ENCODE assay signal across 1 cellular context in the genomic region with DNA sequence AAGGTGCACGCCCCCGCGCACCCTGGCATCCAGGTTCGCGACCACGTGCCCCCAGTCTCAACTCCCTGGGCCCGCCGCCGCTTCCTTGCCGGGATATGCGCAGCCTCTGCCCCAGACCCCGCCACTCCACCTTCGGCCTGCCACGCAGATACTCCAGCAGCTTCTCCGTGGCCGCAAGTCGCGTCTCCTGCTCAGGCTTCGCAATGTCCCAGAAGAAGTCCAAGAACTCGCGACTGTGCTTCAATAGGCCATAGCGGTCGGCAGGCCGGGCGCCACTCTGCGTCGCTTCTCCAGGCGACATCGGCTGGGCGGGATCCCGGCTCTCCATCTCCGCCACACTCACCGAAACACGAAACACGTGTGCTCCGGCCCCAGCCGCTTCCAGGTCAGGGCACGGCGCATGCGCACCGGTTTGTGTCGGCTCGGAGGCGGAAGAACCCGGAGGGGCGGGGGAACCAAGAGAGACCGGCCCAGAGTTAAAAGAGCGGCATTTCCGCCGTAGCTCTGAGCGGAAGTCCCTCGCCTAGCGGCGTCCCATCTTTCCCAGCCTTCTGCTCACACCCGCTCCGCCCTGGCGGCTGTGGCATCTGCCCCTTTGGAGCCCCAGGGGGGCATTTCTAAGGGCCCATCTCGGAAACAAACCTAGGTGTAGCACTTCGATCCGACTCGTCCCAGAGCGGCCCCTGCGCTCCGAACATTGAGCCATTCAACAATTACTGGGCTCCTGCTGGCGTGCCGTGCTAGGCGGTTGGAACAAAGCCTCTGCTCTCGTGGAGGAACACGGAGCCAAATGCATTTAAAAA.
TF ChIP-seq lines count a peak whose summit lies in the region.

A gene with protein sequence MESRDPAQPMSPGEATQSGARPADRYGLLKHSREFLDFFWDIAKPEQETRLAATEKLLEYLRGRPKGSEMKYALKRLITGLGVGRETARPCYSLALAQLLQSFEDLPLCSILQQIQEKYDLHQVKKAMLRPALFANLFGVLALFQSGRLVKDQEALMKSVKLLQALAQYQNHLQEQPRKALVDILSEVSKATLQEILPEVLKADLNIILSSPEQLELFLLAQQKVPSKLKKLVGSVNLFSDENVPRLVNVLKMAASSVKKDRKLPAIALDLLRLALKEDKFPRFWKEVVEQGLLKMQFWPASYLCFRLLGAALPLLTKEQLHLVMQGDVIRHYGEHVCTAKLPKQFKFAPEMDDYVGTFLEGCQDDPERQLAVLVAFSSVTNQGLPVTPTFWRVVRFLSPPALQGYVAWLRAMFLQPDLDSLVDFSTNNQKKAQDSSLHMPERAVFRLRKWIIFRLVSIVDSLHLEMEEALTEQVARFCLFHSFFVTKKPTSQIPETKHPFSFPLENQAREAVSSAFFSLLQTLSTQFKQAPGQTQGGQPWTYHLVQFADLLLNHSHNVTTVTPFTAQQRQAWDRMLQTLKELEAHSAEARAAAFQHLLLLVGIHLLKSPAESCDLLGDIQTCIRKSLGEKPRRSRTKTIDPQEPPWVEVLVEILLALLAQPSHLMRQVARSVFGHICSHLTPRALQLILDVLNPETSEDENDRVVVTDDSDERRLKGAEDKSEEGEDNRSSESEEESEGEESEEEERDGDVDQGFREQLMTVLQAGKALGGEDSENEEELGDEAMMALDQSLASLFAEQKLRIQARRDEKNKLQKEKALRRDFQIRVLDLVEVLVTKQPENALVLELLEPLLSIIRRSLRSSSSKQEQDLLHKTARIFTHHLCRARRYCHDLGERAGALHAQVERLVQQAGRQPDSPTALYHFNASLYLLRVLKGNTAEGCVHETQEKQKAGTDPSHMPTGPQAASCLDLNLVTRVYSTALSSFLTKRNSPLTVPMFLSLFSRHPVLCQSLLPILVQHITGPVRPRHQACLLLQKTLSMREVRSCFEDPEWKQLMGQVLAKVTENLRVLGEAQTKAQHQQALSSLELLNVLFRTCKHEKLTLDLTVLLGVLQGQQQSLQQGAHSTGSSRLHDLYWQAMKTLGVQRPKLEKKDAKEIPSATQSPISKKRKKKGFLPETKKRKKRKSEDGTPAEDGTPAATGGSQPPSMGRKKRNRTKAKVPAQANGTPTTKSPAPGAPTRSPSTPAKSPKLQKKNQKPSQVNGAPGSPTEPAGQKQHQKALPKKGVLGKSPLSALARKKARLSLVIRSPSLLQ (N-terminal part only) (minus strand): TSS at position 388 of the 803 bp plus-strand sequence. CDS start 60 bp downstream, at position 328.

TF ChIP-seq in HepG2, 621 proteins besides CTCF, POLR2A, EP300 and RAD21 (continued from another document and continues in another):
- TF ChIP-seq, protein P1, sequence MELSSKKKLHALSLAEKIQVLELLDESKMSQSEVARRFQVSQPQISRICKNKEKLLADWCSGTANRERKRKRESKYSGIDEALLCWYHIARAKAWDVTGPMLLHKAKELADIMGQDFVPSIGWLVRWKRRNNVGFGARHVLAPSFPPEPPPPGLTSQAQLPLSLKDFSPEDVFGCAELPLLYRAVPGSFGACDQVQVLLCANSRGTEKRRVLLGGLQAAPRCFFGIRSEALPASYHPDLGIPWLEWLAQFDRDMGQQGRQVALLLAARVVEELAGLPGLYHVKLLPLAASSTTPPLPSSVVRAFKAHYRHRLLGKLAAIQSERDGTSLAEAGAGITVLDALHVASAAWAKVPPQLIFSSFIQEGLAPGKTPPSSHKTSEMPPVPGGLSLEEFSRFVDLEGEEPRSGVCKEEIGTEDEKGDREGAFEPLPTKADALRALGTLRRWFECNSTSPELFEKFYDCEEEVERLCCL (CRISPR knock-in tag; IDR thresholded peaks at IDR 0.05; ENCODE audit: borderline replicate concordance), result peak; percentile 36; the same call in 1 of the 2 replicates
- TF ChIP-seq, protein P2, sequence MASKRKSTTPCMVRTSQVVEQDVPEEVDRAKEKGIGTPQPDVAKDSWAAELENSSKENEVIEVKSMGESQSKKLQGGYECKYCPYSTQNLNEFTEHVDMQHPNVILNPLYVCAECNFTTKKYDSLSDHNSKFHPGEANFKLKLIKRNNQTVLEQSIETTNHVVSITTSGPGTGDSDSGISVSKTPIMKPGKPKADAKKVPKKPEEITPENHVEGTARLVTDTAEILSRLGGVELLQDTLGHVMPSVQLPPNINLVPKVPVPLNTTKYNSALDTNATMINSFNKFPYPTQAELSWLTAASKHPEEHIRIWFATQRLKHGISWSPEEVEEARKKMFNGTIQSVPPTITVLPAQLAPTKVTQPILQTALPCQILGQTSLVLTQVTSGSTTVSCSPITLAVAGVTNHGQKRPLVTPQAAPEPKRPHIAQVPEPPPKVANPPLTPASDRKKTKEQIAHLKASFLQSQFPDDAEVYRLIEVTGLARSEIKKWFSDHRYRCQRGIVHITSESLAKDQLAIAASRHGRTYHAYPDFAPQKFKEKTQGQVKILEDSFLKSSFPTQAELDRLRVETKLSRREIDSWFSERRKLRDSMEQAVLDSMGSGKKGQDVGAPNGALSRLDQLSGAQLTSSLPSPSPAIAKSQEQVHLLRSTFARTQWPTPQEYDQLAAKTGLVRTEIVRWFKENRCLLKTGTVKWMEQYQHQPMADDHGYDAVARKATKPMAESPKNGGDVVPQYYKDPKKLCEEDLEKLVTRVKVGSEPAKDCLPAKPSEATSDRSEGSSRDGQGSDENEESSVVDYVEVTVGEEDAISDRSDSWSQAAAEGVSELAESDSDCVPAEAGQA (IDR thresholded peaks at IDR 0.05; ENCODE audit: low read depth), result no peak
- TF ChIP-seq, protein P2 (CRISPR knock-in tag; IDR thresholded peaks at IDR 0.05; ENCODE audit: borderline replicate concordance), result 0 out of 2 replicates have a peak, but pooled peaks have one; percentile 28
- TF ChIP-seq MYC (CRISPR knock-in tag; IDR thresholded peaks at IDR 0.05; ENCODE audit: borderline replicate concordance), result peak; percentile 98
- TF ChIP-seq, protein P3, sequence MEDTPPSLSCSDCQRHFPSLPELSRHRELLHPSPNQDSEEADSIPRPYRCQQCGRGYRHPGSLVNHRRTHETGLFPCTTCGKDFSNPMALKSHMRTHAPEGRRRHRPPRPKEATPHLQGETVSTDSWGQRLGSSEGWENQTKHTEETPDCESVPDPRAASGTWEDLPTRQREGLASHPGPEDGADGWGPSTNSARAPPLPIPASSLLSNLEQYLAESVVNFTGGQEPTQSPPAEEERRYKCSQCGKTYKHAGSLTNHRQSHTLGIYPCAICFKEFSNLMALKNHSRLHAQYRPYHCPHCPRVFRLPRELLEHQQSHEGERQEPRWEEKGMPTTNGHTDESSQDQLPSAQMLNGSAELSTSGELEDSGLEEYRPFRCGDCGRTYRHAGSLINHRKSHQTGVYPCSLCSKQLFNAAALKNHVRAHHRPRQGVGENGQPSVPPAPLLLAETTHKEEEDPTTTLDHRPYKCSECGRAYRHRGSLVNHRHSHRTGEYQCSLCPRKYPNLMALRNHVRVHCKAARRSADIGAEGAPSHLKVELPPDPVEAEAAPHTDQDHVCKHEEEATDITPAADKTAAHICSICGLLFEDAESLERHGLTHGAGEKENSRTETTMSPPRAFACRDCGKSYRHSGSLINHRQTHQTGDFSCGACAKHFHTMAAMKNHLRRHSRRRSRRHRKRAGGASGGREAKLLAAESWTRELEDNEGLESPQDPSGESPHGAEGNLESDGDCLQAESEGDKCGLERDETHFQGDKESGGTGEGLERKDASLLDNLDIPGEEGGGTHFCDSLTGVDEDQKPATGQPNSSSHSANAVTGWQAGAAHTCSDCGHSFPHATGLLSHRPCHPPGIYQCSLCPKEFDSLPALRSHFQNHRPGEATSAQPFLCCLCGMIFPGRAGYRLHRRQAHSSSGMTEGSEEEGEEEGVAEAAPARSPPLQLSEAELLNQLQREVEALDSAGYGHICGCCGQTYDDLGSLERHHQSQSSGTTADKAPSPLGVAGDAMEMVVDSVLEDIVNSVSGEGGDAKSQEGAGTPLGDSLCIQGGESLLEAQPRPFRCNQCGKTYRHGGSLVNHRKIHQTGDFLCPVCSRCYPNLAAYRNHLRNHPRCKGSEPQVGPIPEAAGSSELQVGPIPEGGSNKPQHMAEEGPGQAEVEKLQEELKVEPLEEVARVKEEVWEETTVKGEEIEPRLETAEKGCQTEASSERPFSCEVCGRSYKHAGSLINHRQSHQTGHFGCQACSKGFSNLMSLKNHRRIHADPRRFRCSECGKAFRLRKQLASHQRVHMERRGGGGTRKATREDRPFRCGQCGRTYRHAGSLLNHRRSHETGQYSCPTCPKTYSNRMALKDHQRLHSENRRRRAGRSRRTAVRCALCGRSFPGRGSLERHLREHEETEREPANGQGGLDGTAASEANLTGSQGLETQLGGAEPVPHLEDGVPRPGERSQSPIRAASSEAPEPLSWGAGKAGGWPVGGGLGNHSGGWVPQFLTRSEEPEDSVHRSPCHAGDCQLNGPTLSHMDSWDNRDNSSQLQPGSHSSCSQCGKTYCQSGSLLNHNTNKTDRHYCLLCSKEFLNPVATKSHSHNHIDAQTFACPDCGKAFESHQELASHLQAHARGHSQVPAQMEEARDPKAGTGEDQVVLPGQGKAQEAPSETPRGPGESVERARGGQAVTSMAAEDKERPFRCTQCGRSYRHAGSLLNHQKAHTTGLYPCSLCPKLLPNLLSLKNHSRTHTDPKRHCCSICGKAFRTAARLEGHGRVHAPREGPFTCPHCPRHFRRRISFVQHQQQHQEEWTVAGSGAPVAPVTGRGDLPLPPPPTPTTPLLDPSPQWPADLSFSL (CRISPR knock-in tag; IDR thresholded peaks at IDR 0.05), result 0 out of 2 replicates have a peak, but pooled peaks have one; percentile 21
- TF ChIP-seq, protein P4, sequence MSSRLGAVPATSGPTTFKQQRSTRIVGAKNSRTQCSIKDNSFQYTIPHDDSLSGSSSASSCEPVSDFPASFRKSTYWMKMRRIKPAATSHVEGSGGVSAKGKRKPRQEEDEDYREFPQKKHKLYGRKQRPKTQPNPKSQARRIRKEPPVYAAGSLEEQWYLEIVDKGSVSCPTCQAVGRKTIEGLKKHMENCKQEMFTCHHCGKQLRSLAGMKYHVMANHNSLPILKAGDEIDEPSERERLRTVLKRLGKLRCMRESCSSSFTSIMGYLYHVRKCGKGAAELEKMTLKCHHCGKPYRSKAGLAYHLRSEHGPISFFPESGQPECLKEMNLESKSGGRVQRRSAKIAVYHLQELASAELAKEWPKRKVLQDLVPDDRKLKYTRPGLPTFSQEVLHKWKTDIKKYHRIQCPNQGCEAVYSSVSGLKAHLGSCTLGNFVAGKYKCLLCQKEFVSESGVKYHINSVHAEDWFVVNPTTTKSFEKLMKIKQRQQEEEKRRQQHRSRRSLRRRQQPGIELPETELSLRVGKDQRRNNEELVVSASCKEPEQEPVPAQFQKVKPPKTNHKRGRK (CRISPR knock-in tag; IDR thresholded peaks at IDR 0.05), result no peak
- no peak for TF ChIP-seq NFE2L1 (CRISPR knock-in tag; IDR thresholded peaks at IDR 0.05; ENCODE audit: borderline replicate concordance)
- TF ChIP-seq GATAD1 (CRISPR knock-in tag; IDR thresholded peaks at IDR 0.05), result peak; percentile 86
- 0 out of 2 replicates have a peak, but pooled peaks have one; percentile 43 for TF ChIP-seq ZNF180 (CRISPR knock-in tag; IDR thresholded peaks at IDR 0.05; ENCODE audit: borderline replicate concordance, low read depth)
- TF ChIP-seq, protein P5, sequence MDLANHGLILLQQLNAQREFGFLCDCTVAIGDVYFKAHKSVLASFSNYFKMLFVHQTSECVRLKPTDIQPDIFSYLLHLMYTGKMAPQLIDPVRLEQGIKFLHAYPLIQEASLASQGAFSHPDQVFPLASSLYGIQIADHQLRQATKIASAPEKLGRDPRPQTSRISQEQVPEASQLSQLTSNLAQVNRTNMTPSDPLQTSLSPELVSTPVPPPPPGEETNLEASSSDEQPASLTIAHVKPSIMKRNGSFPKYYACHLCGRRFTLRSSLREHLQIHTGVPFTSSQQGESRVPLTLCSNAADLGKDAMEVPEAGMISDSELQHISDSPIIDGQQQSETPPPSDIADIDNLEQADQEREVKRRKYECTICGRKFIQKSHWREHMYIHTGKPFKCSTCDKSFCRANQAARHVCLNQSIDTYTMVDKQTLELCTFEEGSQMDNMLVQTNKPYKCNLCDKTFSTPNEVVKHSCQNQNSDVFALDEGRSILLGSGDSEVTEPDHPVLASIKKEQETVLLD (CRISPR knock-in tag; IDR thresholded peaks at IDR 0.05; ENCODE audit: low read depth), result peak; percentile 83
- TF ChIP-seq, protein P6, sequence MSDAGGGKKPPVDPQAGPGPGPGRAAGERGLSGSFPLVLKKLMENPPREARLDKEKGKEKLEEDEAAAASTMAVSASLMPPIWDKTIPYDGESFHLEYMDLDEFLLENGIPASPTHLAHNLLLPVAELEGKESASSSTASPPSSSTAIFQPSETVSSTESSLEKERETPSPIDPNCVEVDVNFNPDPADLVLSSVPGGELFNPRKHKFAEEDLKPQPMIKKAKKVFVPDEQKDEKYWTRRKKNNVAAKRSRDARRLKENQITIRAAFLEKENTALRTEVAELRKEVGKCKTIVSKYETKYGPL (CRISPR knock-in tag; IDR thresholded peaks at IDR 0.05), result no peak
- TF ChIP-seq, protein P7, sequence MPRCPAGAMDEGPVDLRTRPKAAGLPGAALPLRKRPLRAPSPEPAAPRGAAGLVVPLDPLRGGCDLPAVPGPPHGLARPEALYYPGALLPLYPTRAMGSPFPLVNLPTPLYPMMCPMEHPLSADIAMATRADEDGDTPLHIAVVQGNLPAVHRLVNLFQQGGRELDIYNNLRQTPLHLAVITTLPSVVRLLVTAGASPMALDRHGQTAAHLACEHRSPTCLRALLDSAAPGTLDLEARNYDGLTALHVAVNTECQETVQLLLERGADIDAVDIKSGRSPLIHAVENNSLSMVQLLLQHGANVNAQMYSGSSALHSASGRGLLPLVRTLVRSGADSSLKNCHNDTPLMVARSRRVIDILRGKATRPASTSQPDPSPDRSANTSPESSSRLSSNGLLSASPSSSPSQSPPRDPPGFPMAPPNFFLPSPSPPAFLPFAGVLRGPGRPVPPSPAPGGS (CRISPR knock-in tag; IDR thresholded peaks at IDR 0.05), result peak; percentile 52; the same call in 1 of the 2 replicates
- peak; percentile 62; the same call in 1 of the 2 replicates for TF ChIP-seq ZNF766 (CRISPR knock-in tag; IDR thresholded peaks at IDR 0.05; ENCODE audit: borderline replicate concordance)
- peak; percentile 60 for TF ChIP-seq MED1 (CRISPR knock-in tag; IDR thresholded peaks at IDR 0.05)
